ENCODE assay signal across 16 cellular contexts in genomic region chr6:143609501-143609900, GRCh38.
A peak's percentile ranks its signal among the peaks of the same experiment; 100 is the strongest.
DNase-seq lines count a peak whose midpoint lies in the region; ATAC-seq, FAIRE-seq and TF ChIP-seq lines count a peak whose summit lies in the region.
"Had no signal": no experiment of that assay in that cellular context is flagged by ENCODE, and none has a peak within 500 bp of the region (broad histone marks: within the 10 kb centered on the region; RNA-seq: fewer than 3 reads in every experiment).

No MANE protein-coding gene starts in this region.

- H2BK20ac ChIP-seq in IMR-90 (ENCODE audit: low read depth, low read length) = peak overlapping the region; percentile 20; the same call in 1 of the 2 replicates

- TF ChIP-seq EP300 in K562 (IDR thresholded peaks at IDR 0.05; ENCODE audit: low read length) = no peak

- H4K20me1 ChIP-seq in IMR-90 (ENCODE audit: insufficient read depth, low read length) (no peaks in the 10 kb centered on the region), K562 (replicated peaks; ENCODE audit: control insufficient read depth, insufficient read depth, low read length) (no peaks in the 10 kb centered on the region)
- H4K20me1 ChIP-seq: BLaER1 treated with 17β-estradiol and CSF1 and Interleukin-3, amounts not matched to agents 10 nM and 100 nM had no signal

- BruUV-seq in IMR-90 (replicated peaks; lab: Mats Ljungman, UMichigan) (no TSS peak), K562 (replicated peaks; lab: Mats Ljungman, UMichigan) (no TSS peak)

- H3K27ac ChIP-seq in IMR-90 (ENCODE audit: insufficient read depth, low read length) (no peak overlapping the region), K562 (ENCODE audit: extremely low read depth, low read depth, low read length) (no peak overlapping the region)
- H3K27ac ChIP-seq: BLaER1 treated with 17β-estradiol and CSF1 and Interleukin-3, amounts not matched to agents 10 nM and 100 nM had no signal

- H3K4me3 ChIP-seq in IMR-90 (ENCODE audit: insufficient read depth, low read depth, low read length) (no peak overlapping the region), K562 (no peak overlapping the region)
- H3K4me3 ChIP-seq: BLaER1 treated with 17β-estradiol and CSF1 and Interleukin-3, amounts not matched to agents 10 nM and 100 nM; GM12878 had no signal

- no peaks in the 10 kb centered on the region for H3K36me3 ChIP-seq in IMR-90 (ENCODE audit: control insufficient read depth, insufficient read depth, low read length)
- H3K36me3 ChIP-seq in K562 (ENCODE audit: control insufficient read depth, insufficient read depth, low read length) = no peaks in the 10 kb centered on the region
- H3K36me3 ChIP-seq: BLaER1 treated with 17β-estradiol and CSF1 and Interleukin-3, amounts not matched to agents 10 nM and 100 nM had no signal

- TF ChIP-seq POLR2A in IMR-90 (IDR thresholded peaks at IDR 0.05; ENCODE audit: low read depth, low read length) = no peak
- TF ChIP-seq POLR2A in K562 (conservative IDR thresholded peaks at IDR 0.05) = no peak

- peak; percentile 25 for DNase-seq in H4 (ENCODE audit: low spot score)
- no peak for DNase-seq in IMR-90
- DNase-seq in K562 (ENCODE audit: extremely low read depth in 1 of 4, low spot score in 3 of 4) = no peak
- no peak for DNase-seq in sciatic nerve (ENCODE audit: low spot score)
- DNase-seq in NCI-H524 treated with DMSO at 0.1 percent for 48 hours (lab: John Stamatoyannopoulos, UW) = no peak
- DNase-seq in activated CD4-positive, alpha-beta T cell treated with anti-CD3 and anti-CD28 coated beads for 4 hours = no peak
- DNase-seq: Calu3; CD8-positive, alpha-beta T cell; DMS79 treated with DMSO at 0.1 percent for 48 hours; EL; HCEC 1CT had no signal

- dilution Hi-C loops in IMR-90 (cut with HindIII; ENCODE audit: low sequenced_read_pairs, unreplicated experiment) = no loop called here

- no peak overlapping the region for H2BK5ac ChIP-seq in IMR-90 (ENCODE audit: low read depth, low read length, poor library complexity, severe bottlenecking)

- no peak overlapping the region for H3K23ac ChIP-seq in IMR-90 (ENCODE audit: low read depth, low read length)

- H3K27me3 ChIP-seq in IMR-90 (ENCODE audit: control insufficient read depth, insufficient read depth, low read length) = no peaks in the 10 kb centered on the region
- H3K27me3 ChIP-seq in K562 (ENCODE audit: control insufficient read depth in 2 of 2, insufficient read depth in 2 of 2, low read length in 2 of 2) = peaks cover 5 to 7% of the 10 kb centered on the region in 2 experiments; a peak in 4 of 5 replicates
- H3K27me3 ChIP-seq: BLaER1 treated with 17β-estradiol and CSF1 and Interleukin-3, amounts not matched to agents 10 nM and 100 nM had no signal

- H3K9me3 ChIP-seq in IMR-90 (ENCODE audit: control insufficient read depth, insufficient read depth, low read length) = no peaks in the 10 kb centered on the region
- H3K9me3 ChIP-seq in K562 (replicated peaks; ENCODE audit: control insufficient read depth, insufficient read depth, low read depth, low read length) = no peaks in the 10 kb centered on the region

- H2BK15ac ChIP-seq in IMR-90 (ENCODE audit: low read depth, low read length) = no peak overlapping the region

- no peak overlapping the region for H4K91ac ChIP-seq in IMR-90 (ENCODE audit: insufficient read depth, low read depth, low read length)

- H3K14ac ChIP-seq in IMR-90 (replicated peaks; ENCODE audit: low read depth, low read length) = no peak overlapping the region

- H2BK120ac ChIP-seq in IMR-90 (ENCODE audit: low read depth, low read length) = no peak overlapping the region

- no peak overlapping the region for H3K4me2 ChIP-seq in IMR-90 (ENCODE audit: low read depth, low read length)
- H3K4me2 ChIP-seq in K562 (ENCODE audit: insufficient read depth, low read length) = no peak overlapping the region
- H3K4me2 ChIP-seq: BLaER1 treated with 17β-estradiol and CSF1 and Interleukin-3, amounts not matched to agents 10 nM and 100 nM had no signal

- H2AK5ac ChIP-seq in IMR-90 (ENCODE audit: low read depth, low read length) = no peak overlapping the region

- H2AK9ac ChIP-seq in IMR-90 (replicated peaks; ENCODE audit: low read depth, low read length, poor library complexity) = no peak overlapping the region

- H3K56ac ChIP-seq in IMR-90 (ENCODE audit: extremely low read depth, insufficient read depth, low read length) = no peak overlapping the region

- H3K79me2 ChIP-seq in K562 (ENCODE audit: control insufficient read depth, insufficient read depth, low read length) = no peaks in the 10 kb centered on the region

- H3K4ac ChIP-seq in IMR-90 (ENCODE audit: low read depth, low read length) = no peak overlapping the region

- ATAC-seq in IMR-90 (ENCODE audit: low read depth) (no peak; the same call in 1 of the 2 replicates), K562 (no peak), sciatic nerve (no peak)
- ATAC-seq: CD8-positive, alpha-beta T cell; GM12878; HepG2 had no signal

- peaks cover 3% of the 10 kb centered on the region; the same call in 1 of the 2 replicates for H3K4me1 ChIP-seq in IMR-90 (ENCODE audit: control insufficient read depth, insufficient read depth, low read length)
- no peaks in the 10 kb centered on the region for H3K4me1 ChIP-seq in K562 (replicated peaks in 1 of 2; ENCODE audit: control insufficient read depth in 2 of 2, insufficient read depth in 2 of 2, low read length in 2 of 2)

- H2AFZ ChIP-seq in IMR-90 (replicated peaks; ENCODE audit: low read length, poor library complexity) (no peak overlapping the region), K562 (ENCODE audit: low read depth, low read length) (no peak overlapping the region)

- H3K9ac ChIP-seq in IMR-90 (ENCODE audit: low read depth, low read length) (no peak overlapping the region), K562 (ENCODE audit: insufficient read depth in 1 of 2, low read depth in 2 of 2, low read length in 2 of 2) (no peak overlapping the region)
- H3K9ac ChIP-seq: BLaER1 treated with 17β-estradiol and CSF1 and Interleukin-3, amounts not matched to agents 10 nM and 100 nM had no signal

- no peak for TF ChIP-seq RAD21 in IMR-90 (IDR thresholded peaks at IDR 0.05; ENCODE audit: low read length)
- no peak for TF ChIP-seq RAD21 in K562 (CRISPR knock-in tag; conservative IDR thresholded peaks at IDR 0.05 in 1 of 2, IDR thresholded peaks at IDR 0.05 in 1 of 2)

- H3K9me1 ChIP-seq in IMR-90 (ENCODE audit: insufficient read depth, low read length) (no peaks in the 10 kb centered on the region; the same call in 1 of the 2 replicates), K562 (ENCODE audit: control insufficient read depth, insufficient read depth, low read length) (no peaks in the 10 kb centered on the region)

- TF ChIP-seq CTCF in IMR-90 (conservative IDR thresholded peaks at IDR 0.05; ENCODE audit: low read depth, low read length) (no peak), K562 (IDR thresholded peaks at IDR 0.05 in 2 of 3, conservative IDR thresholded peaks at IDR 0.05 in 1 of 3; ENCODE audit: insufficient read depth in 2 of 3, low read depth in 1 of 3, low read length in 3 of 3) (no peak)

- FAIRE-seq in K562 (lab: Jason Lieb, UNC) = no peak
- FAIRE-seq: GM12878, GM19239, H1, HepG2 had no signal

- H4K5ac ChIP-seq in IMR-90 (ENCODE audit: low read depth, low read length) = no peak overlapping the region

- in situ Hi-C loops in IMR-90 (cut with MboI; ENCODE audit: low sequenced_read_pairs) = no loop called here
- in situ Hi-C loops in K562 (cut with MboI) = no loop called here

- CTCF ChIA-PET in IMR-90 (lab: Yijun Ruan, JAX) (no interaction called here), K562 (lab: Yijun Ruan, JAX; ENCODE audit: low intra/inter-chr PET ratio) (no interaction called here)

- WGBS in IMR-90 (ENCODE audit: extremely low coverage in 2 of 2, insufficient read length in 1 of 2), 2 experiments = no CpG with 5 or more reads among the region's 1 CpG
- WGBS in K562 (ENCODE audit: insufficient coverage, low coverage, missing lambda C conversion rate) = 10% methylated on average over 1 of the region's 1 CpG

- no peak overlapping the region for H4K8ac ChIP-seq in IMR-90 (ENCODE audit: low read depth in 2 of 2, low read length in 2 of 2)

- H3K79me1 ChIP-seq in IMR-90 (ENCODE audit: low read depth in 1 of 2, low read length in 2 of 2) = peaks cover 8 to 10% of the 10 kb centered on the region in 2 experiments; a peak in 2 of 4 replicates

- no peak overlapping the region for H3K18ac ChIP-seq in IMR-90 (ENCODE audit: low read depth, low read length)

- intact Hi-C loops in IMR-90 (cut with micrococcal nuclease) = no loop called here
- intact Hi-C loops in K562 (cut with micrococcal nuclease) = no loop called here
- intact Hi-C loops in sciatic nerve (cut with DNase I) = no loop called here

- POLR2A ChIA-PET in IMR-90 (lab: Charles Lee; ENCODE audit: unreplicated experiment) (no interaction called here), K562 (lab: Yijun Ruan, JAX) (interaction anchor here (1.6 kb wide), 1 partner anchor 234 kb away, joined by 3 read pairs; the partner anchor contains the start of gene LTV1)

TF ChIP-seq in IMR-90, 13 proteins besides CTCF, POLR2A, EP300 and RAD21 (continues in another document):
- TF ChIP-seq RFX5 (IDR thresholded peaks at IDR 0.05; ENCODE audit: low read depth, low read length) = no peak
- no peak for TF ChIP-seq SMC3 (IDR thresholded peaks at IDR 0.05; ENCODE audit: low read depth, low read length)
- TF ChIP-seq CEBPB (IDR thresholded peaks at IDR 0.05; ENCODE audit: low read depth, low read length) = no peak
- no peak for TF ChIP-seq RCOR1 (IDR thresholded peaks at IDR 0.05; ENCODE audit: insufficient replicate concordance, low read length)
- no peak for TF ChIP-seq MXI1 (IDR thresholded peaks at IDR 0.05; ENCODE audit: borderline replicate concordance, low read depth, low read length)

TF ChIP-seq in K562, 482 proteins besides CTCF, POLR2A, EP300 and RAD21:
- TF ChIP-seq ZNF316 (IDR thresholded peaks at IDR 0.05) (0 out of 2 replicates have a peak, but pooled peaks have one; percentile 21), GABPB2 (CRISPR knock-in tag; conservative IDR thresholded peaks at IDR 0.05) (no peak)
